ENCODE assay signal across 1 cellular context in genomic region chr17:63998050-63998720, GRCh38.
TF ChIP-seq lines count a peak whose summit lies in the region.

Gene PRR29 (plus strand): TSS chr17:63998351. CDS start chr17:63998365, 14 bp downstream.

TF ChIP-seq in K562, 482 proteins besides CTCF, POLR2A, EP300 and RAD21 (continued from another document):
- peak; percentile 97 for TF ChIP-seq ARID4B (CRISPR knock-in tag; IDR thresholded peaks at IDR 0.05)
- TF ChIP-seq THAP7 (CRISPR knock-in tag; IDR thresholded peaks at IDR 0.05): no peak
- peak; percentile 93 for TF ChIP-seq SAP30 (IDR thresholded peaks at IDR 0.05; ENCODE audit: borderline replicate concordance, insufficient read depth, low read depth, low read length, poor library complexity, severe bottlenecking)
- TF ChIP-seq RERE (CRISPR knock-in tag; IDR thresholded peaks at IDR 0.05; ENCODE audit: borderline replicate concordance): no peak
- TF ChIP-seq ATF7 (IDR thresholded peaks at IDR 0.05): peak; percentile 32; the same call in 1 of the 2 replicates
- TF ChIP-seq THRA (IDR thresholded peaks at IDR 0.05): no peak
- peak; percentile 95 for TF ChIP-seq NKRF (IDR thresholded peaks at IDR 0.05; ENCODE audit: borderline replicate concordance)
- TF ChIP-seq BMI1 (IDR thresholded peaks at IDR 0.05; ENCODE audit: low read length): peak; percentile 83
- TF ChIP-seq PHF8 (IDR thresholded peaks at IDR 0.05; ENCODE audit: borderline replicate concordance, low read length): peak; percentile 28; the same call in 1 of the 2 replicates
- peak; percentile 67 to 83; a peak in 2 of 4 replicates for TF ChIP-seq SIN3A (IDR thresholded peaks at IDR 0.05; ENCODE audit: borderline replicate concordance in 2 of 2, control insufficient read depth in 1 of 2, low read depth in 2 of 2, low read length in 2 of 2)
- peak; percentile 70; the same call in 1 of the 2 replicates for TF ChIP-seq ZBTB7A (IDR thresholded peaks at IDR 0.05; ENCODE audit: borderline replicate concordance, control insufficient read depth, low read depth, low read length)
- 0 out of 2 replicates have a peak, but pooled peaks have one; percentile 52 for TF ChIP-seq KAT7 (CRISPR knock-in tag; IDR thresholded peaks at IDR 0.05; ENCODE audit: borderline replicate concordance)
- TF ChIP-seq ZNF134 (CRISPR knock-in tag; conservative IDR thresholded peaks at IDR 0.05): peak; percentile 86
- no peak for TF ChIP-seq SIRT6 (IDR thresholded peaks at IDR 0.05; ENCODE audit: low read depth, low read length)
- no peak for TF ChIP-seq ZFP30 (CRISPR knock-in tag; IDR thresholded peaks at IDR 0.05; ENCODE audit: borderline replicate concordance)
- no peak for TF ChIP-seq SMAD3 (CRISPR knock-in tag; conservative IDR thresholded peaks at IDR 0.05)
- TF ChIP-seq FOXK1 (CRISPR knock-in tag; IDR thresholded peaks at IDR 0.05; ENCODE audit: borderline replicate concordance): no peak
- TF ChIP-seq MTA1 (IDR thresholded peaks at IDR 0.05; ENCODE audit: borderline replicate concordance): no peak
- no peak for TF ChIP-seq TGIF2 (CRISPR knock-in tag; IDR thresholded peaks at IDR 0.05)
- 0 out of 2 replicates have a peak, but pooled peaks have one; percentile 21 for TF ChIP-seq RB1 (IDR thresholded peaks at IDR 0.05; ENCODE audit: low read depth)
- no peak for TF ChIP-seq TAL1 (IDR thresholded peaks at IDR 0.05)
- TF ChIP-seq TCF3 (CRISPR knock-in tag; IDR thresholded peaks at IDR 0.05): no peak
- peak; percentile 70 for TF ChIP-seq HDAC2 (IDR thresholded peaks at IDR 0.05)
- TF ChIP-seq SRSF3 (IDR thresholded peaks at IDR 0.05; ENCODE audit: insufficient read depth, low read length): no peak
- no peak for TF ChIP-seq ZNF121 (CRISPR knock-in tag; conservative IDR thresholded peaks at IDR 0.05)
- TF ChIP-seq CCAR2 (IDR thresholded peaks at IDR 0.05; ENCODE audit: low read depth, low read length): no peak
- TF ChIP-seq GABPA (tag; conservative IDR thresholded peaks at IDR 0.05; ENCODE audit: low read depth): peak; percentile 47; the same call in 1 of the 2 replicates
- TF ChIP-seq ARID3A (IDR thresholded peaks at IDR 0.05; ENCODE audit: borderline replicate concordance, low read depth, low read length): no peak
- 0 out of 2 replicates have a peak, but pooled peaks have one; percentile 15 for TF ChIP-seq CREM (IDR thresholded peaks at IDR 0.05; ENCODE audit: low read depth)
- no peak for TF ChIP-seq DPF2 (IDR thresholded peaks at IDR 0.05)
